18 cellular contexts compared by ENCODE assay signal in the genomic region with DNA sequence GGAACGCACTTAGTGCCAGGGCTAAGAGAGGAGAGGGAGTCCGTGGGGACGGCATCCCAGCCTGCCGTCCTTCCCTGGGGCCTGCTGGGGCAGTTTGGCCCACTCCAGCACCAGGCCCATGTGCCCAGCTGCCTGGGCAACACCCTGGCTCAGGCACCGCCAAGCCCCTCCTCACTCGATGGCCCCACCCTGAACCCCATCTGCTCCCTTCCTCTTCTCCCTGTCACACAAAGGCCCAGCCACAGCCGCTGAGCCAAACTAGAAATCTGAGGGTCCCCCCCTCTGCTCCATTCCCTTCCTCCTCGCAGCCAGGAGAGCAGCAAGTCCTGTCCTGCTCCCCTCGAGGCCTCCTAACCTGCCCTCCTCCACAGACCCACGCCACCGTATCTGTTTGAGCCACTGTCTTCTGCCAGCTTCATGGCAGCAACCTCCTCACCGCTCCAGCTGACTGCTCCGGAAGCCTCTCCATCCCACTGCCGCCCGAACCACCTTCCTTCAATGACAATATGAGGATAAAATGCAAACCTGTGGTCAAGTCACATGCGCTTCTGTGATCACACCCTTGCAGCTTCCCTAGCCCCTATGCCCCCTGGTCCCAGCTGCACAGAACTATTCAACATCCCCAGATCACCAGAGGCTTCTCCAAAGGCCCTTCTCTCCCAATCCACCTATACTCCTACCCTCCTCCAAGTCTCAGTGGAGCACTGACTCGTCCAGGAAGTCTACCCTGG. TPM values are rescaled to one million over a fixed set of nuclear protein-coding genes. Genes with fewer than 3 reads are reported as not detected.
DNase-seq lines count a peak whose midpoint lies in the region; FAIRE-seq and TF ChIP-seq lines count a peak whose summit lies in the region.
"Had no signal": no experiment of that assay in that cellular context is flagged by ENCODE, and none has a peak within 500 bp of the region (broad histone marks: within the 10 kb centered on the region; RNA-seq: fewer than 3 reads in every experiment).

No MANE protein-coding gene starts in this region.

- H3K23ac ChIP-seq in neuronal stem cell (ENCODE audit: low read depth, low read length, poor library complexity): no peak overlapping the region

- no peak overlapping the region for H3K4ac ChIP-seq in neuronal stem cell (ENCODE audit: low read length)

- H3K79me1 ChIP-seq in neuronal stem cell (ENCODE audit: low read depth, low read length): no peaks in the 10 kb centered on the region

- no peaks in the 10 kb centered on the region for H3K36me3 Mint-ChIP-seq in dendritic cell treated with granulocyte-macrophage colony-stimulating factor and Interleukin-4, amounts not matched to agents 40 ng/mL and 50 ng/mL, for 4 days (ENCODE audit: low read depth)
- H3K36me3 Mint-ChIP-seq in CD14-positive monocyte: no peaks in the 10 kb centered on the region

- H4K8ac ChIP-seq in neuronal stem cell (ENCODE audit: low read depth, low read length): no peak overlapping the region

- H3K14ac ChIP-seq in neuronal stem cell (ENCODE audit: low read length): peak overlapping the region; percentile 44

- peak overlapping the region; percentile 39 for H3K18ac ChIP-seq in neuronal stem cell (ENCODE audit: low read length)

- H3K4me3 ChIP-seq in neuronal stem cell (ENCODE audit: low read length in 2 of 2) (no peak overlapping the region), small intestine (ENCODE audit: low read depth in 1 of 2, low read length in 2 of 2) (no peak overlapping the region)

- no CpG with 5 or more reads among the region's 17 CpGs for WGBS in neuronal stem cell (ENCODE audit: extremely low coverage in 2 of 2, insufficient read length in 2 of 2, insufficient replicate concordance in 1 of 2), 2 donors
- 71 to 87% (median 83%) methylated on average over 17 of the region's 17 CpGs for WGBS in small intestine, 3 donors

- no peak overlapping the region for H2BK120ac ChIP-seq in neuronal stem cell (ENCODE audit: low read depth, low read length)

- no peak overlapping the region for H2BK15ac ChIP-seq in neuronal stem cell (ENCODE audit: low read length)

- H3K27me3 ChIP-seq in neuronal stem cell (ENCODE audit: control insufficient read depth in 3 of 3, insufficient read depth in 3 of 3, low read depth in 1 of 3, low read length in 3 of 3) (peaks cover 0 to 42% (median 0%) of the 10 kb centered on the region in 3 experiments), small intestine (ENCODE audit: control insufficient read depth in 2 of 2, insufficient read depth in 2 of 2, low read length in 2 of 2) (no peaks in the 10 kb centered on the region)

- H3K9me3 ChIP-seq in neuronal stem cell (replicated peaks in 1 of 2; ENCODE audit: control insufficient read depth in 2 of 2, insufficient read depth in 1 of 2, low read depth in 1 of 2, low read length in 2 of 2): no peaks in the 10 kb centered on the region
- no peaks in the 10 kb centered on the region for H3K9me3 ChIP-seq in small intestine (ENCODE audit: control insufficient read depth, low read depth)

- no peak for TF ChIP-seq CTCF in CD14-positive monocyte (IDR thresholded peaks at IDR 0.05)

- no peak overlapping the region for H3K4me2 ChIP-seq in neuronal stem cell (ENCODE audit: insufficient read depth, low read length, poor library complexity, severe bottlenecking)
- H3K4me2 ChIP-seq: KMS-11 had no signal

- peaks cover 19% of the 10 kb centered on the region for H3K4me1 Mint-ChIP-seq in dendritic cell treated with granulocyte-macrophage colony-stimulating factor and Interleukin-4, amounts not matched to agents 40 ng/mL and 50 ng/mL, for 4 days (ENCODE audit: low read depth)
- peaks cover 9% of the 10 kb centered on the region for H3K4me1 Mint-ChIP-seq in CD14-positive monocyte

- H3K9me3 Mint-ChIP-seq in dendritic cell treated with granulocyte-macrophage colony-stimulating factor and Interleukin-4, amounts not matched to agents 40 ng/mL and 50 ng/mL, for 4 days: no peaks in the 10 kb centered on the region
- no peaks in the 10 kb centered on the region for H3K9me3 Mint-ChIP-seq in CD14-positive monocyte
- H3K9me3 Mint-ChIP-seq: CD4-positive, alpha-beta T cell had no signal

- intact Hi-C loops in dendritic cell treated with granulocyte-macrophage colony-stimulating factor and Interleukin-4, amounts not matched to agents 40 ng/mL and 50 ng/mL, for 4 days (cut with micrococcal nuclease): no loop called here
- intact Hi-C loops in CD14-positive monocyte (cut with micrococcal nuclease): loop anchor here in 1 of 2 donors (10.0 kb wide), 1 partner anchor 65 kb away; no protein-coding TSS in a partner anchor

- DNase-seq in G401 (ENCODE audit: low spot score) (peak; percentile 50), NCI-H446 (lab: John Stamatoyannopoulos, UW) (peak; percentile 14 to 81), neuronal stem cell (ENCODE audit: low spot score) (no peak), CD14-positive monocyte (ENCODE audit: low spot score) (no peak), small intestine (no peak)
- no peak for DNase-seq in activated naive CD4-positive, alpha-beta T cell treated with anti-CD3 and anti-CD28 coated beads, Interleukin-2, amount 50 U/mL, for 16 hours
- DNase-seq in stimulated activated CD4-positive, alpha-beta T cell treated with anti-CD3 and anti-CD28 coated beads, Interleukin-1b, Interleukin-23, amount 100 ng/mL, for 48 hours: no peak
- DNase-seq: Calu3; CD4-positive, alpha-beta T cell; MM.1S; NCI-H1105; NCI-H1930; NCI-H748 treated with DMSO at 0.1 percent for 48 hours; PC-3 had no signal

- peak overlapping the region; percentile 3 for H3K27ac Mint-ChIP-seq in dendritic cell treated with granulocyte-macrophage colony-stimulating factor and Interleukin-4, amounts not matched to agents 40 ng/mL and 50 ng/mL, for 4 days
- H3K27ac Mint-ChIP-seq in CD14-positive monocyte: peak overlapping the region in 1 of 7 donors; percentile 45
- H3K27ac Mint-ChIP-seq: CD4-positive, alpha-beta T cell had no signal

- H2AK5ac ChIP-seq in neuronal stem cell (ENCODE audit: low read depth, low read length): peak overlapping the region; percentile 83

- peaks cover 8% of the 10 kb centered on the region for H3K27me3 Mint-ChIP-seq in dendritic cell treated with granulocyte-macrophage colony-stimulating factor and Interleukin-4, amounts not matched to agents 40 ng/mL and 50 ng/mL, for 4 days
- peaks cover 4 to 10% (median 7%) of the 10 kb centered on the region in 3 donors for H3K27me3 Mint-ChIP-seq in CD14-positive monocyte (ENCODE audit: low read depth in 3 of 3)

- no peak for FAIRE-seq in small intestine (lab: Jason Lieb, UNC)
- FAIRE-seq: HepG2 had no signal

- no peak overlapping the region for H2AFZ ChIP-seq in neuronal stem cell (ENCODE audit: low read length)

- H3K27ac ChIP-seq in neuronal stem cell (replicated peaks; ENCODE audit: low read length): no peak overlapping the region
- H3K27ac ChIP-seq in small intestine (ENCODE audit: low read depth in 1 of 2, low read length in 1 of 2): no peak overlapping the region
- H3K27ac ChIP-seq: KMS-11 had no signal

- H3K9ac ChIP-seq in neuronal stem cell (ENCODE audit: low read depth, low read length, poor library complexity): no peak overlapping the region
- H3K9ac ChIP-seq: KMS-11 had no signal

- H4K91ac ChIP-seq in neuronal stem cell (ENCODE audit: low read depth, low read length, poor library complexity): no peak overlapping the region

- no peak overlapping the region for H3K4me3 Mint-ChIP-seq in dendritic cell treated with granulocyte-macrophage colony-stimulating factor and Interleukin-4, amounts not matched to agents 40 ng/mL and 50 ng/mL, for 4 days
- H3K4me3 Mint-ChIP-seq in CD14-positive monocyte: no peak overlapping the region
- H3K4me3 Mint-ChIP-seq: CD4-positive, alpha-beta T cell had no signal

- in situ Hi-C loops in G401 (cut with HindIII; ENCODE audit: low sequenced_read_pairs): no loop called here

- H2BK5ac ChIP-seq in neuronal stem cell (ENCODE audit: low read length): no peak overlapping the region

- H3K36me3 ChIP-seq in neuronal stem cell (replicated peaks in 1 of 2; ENCODE audit: control insufficient read depth in 2 of 2, insufficient read depth in 2 of 2, low read length in 2 of 2) (no peaks in the 10 kb centered on the region), small intestine (ENCODE audit: control insufficient read depth in 2 of 2, insufficient read depth in 2 of 2, low read length in 2 of 2) (no peaks in the 10 kb centered on the region)

- H3K4me1 ChIP-seq in neuronal stem cell (ENCODE audit: control insufficient read depth in 2 of 2, insufficient read depth in 1 of 2, low read depth in 1 of 2, low read length in 2 of 2): peaks cover 5 to 16% of the 10 kb centered on the region in 2 donors
- H3K4me1 ChIP-seq in small intestine (ENCODE audit: control insufficient read depth in 2 of 2, insufficient read depth in 1 of 2, low read depth in 1 of 2, low read length in 1 of 2): no peaks in the 10 kb centered on the region

- peak overlapping the region; percentile 89 for H2BK12ac ChIP-seq in neuronal stem cell (ENCODE audit: low read length)

RNA-seq across cellular contexts. Expression of a gene that starts 8.4 kb away (rescaled TPM):
- 57.1 and 57.8 TPM in 2 replicates for total RNA-seq in G401 (2014; rRNA removed; shearing (Covaris generic))
- 3.6 TPM for polyA plus RNA-seq in neuronal stem cell (2013, experiment 1 of 2)
- 3.4 TPM for polyA plus RNA-seq in neuronal stem cell (2013, experiment 2 of 2)
- not detected for polyA plus RNA-seq in CD14-positive monocyte
- 1 to 10 TPM in 2 of 3 donors, under 1 TPM in 1; 0.01 to 5.8 (median 3.2) TPM for polyA plus RNA-seq in small intestine
- total RNA-seq: Calu3; CD4-positive, alpha-beta T cell; H4; HepG2; PC-3 had no signal
- polyA plus RNA-seq: HepG2 had no signal

RNA-seq across cellular contexts. Expression of a gene that starts 30.8 kb away (rescaled TPM):
- total RNA-seq in G401 (2014; rRNA removed; shearing (Covaris generic)): 0.20 and 6.1 TPM in 2 replicates
- polyA plus RNA-seq in neuronal stem cell (2013, experiment 1 of 2): 0.86 TPM
- 0.86 TPM for polyA plus RNA-seq in neuronal stem cell (2013, experiment 2 of 2)
- polyA plus RNA-seq in CD14-positive monocyte: not detected
- polyA plus RNA-seq in small intestine: 100 to 1,000 TPM; 108 to 131 (median 130) TPM
- total RNA-seq: CD4-positive, alpha-beta T cell; H4 had no signal

RNA-seq across cellular contexts. Expression of a gene that starts 39.1 kb away (rescaled TPM):
- total RNA-seq in G401 (2014; rRNA removed; shearing (Covaris generic)): 400 and 462 TPM in 2 replicates
- 12.4 TPM for polyA plus RNA-seq in neuronal stem cell (2013, experiment 1 of 2)
- polyA plus RNA-seq in neuronal stem cell (2013, experiment 2 of 2): 12.3 TPM
- not detected for polyA plus RNA-seq in CD14-positive monocyte
- polyA plus RNA-seq in small intestine: 10 to 100 TPM in 1 of 3 donors, 1 to 10 TPM in 1, under 1 TPM in 1; 0.89 to 13.3 (median 5.7) TPM

RNA-seq across cellular contexts. Expression of a gene that starts 52.5 kb away (rescaled TPM):
- total RNA-seq in G401 (2014; rRNA removed; shearing (Covaris generic)): 18.3 and 22.2 TPM in 2 replicates
- 8.6 TPM for polyA plus RNA-seq in neuronal stem cell (2013, experiment 1 of 2)
- 10.2 TPM for polyA plus RNA-seq in neuronal stem cell (2013, experiment 2 of 2)
- polyA plus RNA-seq in CD14-positive monocyte: not detected
- polyA plus RNA-seq in small intestine: 10 to 100 TPM in 1 of 3 donors, 1 to 10 TPM in 1, under 1 TPM in 1; 0.78 to 86.7 (median 4.0) TPM
- total RNA-seq: CD4-positive, alpha-beta T cell; H4 had no signal

Comparison
In these comparisons a context has a peak if more than half of its experiments do, and no peak if none do; other contexts are left out.
1. DNase-seq: peak in G401 (single experiment) and NCI-H446 (2 of 2); none in neuronal stem cell (single experiment), activated naive CD4-positive, alpha-beta T cell treated with anti-CD3 and anti-CD28 coated beads, Interleukin-2, amount 50 U/mL, for 16 hours (single experiment), CD14-positive monocyte (single experiment), small intestine (single experiment) and stimulated activated CD4-positive, alpha-beta T cell treated with anti-CD3 and anti-CD28 coated beads, Interleukin-1b, Interleukin-23, amount 100 ng/mL, for 48 hours (single experiment).
2. RNA of a gene that starts 30.8 kb away (polyA plus RNA-seq): 108 to 131 TPM in small intestine; not detected in CD14-positive monocyte; every median in the first group is over 100 times any median in the second.